ENCODE assay signal across 1 cellular context in the genomic region with DNA sequence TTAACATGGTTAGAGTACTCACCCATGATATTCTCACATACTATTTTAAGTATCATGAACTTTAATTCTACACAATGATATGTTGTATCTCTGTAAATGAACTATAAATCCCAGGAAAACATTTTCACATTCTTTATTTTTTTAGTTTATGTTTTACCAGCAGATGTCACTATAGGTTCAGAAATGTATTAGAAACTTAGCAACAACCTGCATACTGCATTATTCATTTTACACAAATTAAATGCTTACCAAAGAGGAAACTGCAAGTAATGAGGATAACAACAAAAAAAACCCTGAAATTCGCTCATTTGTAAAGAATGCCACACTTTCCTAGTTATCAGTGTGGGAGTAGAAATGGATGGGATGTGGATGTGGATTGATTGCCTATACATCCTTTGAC.
TF ChIP-seq lines count a peak whose summit lies in the region.

No MANE protein-coding gene starts in this region.

TF ChIP-seq in WTC11, 78 proteins besides CTCF, POLR2A, EP300 and RAD21 (continued from another document):
- TF ChIP-seq, protein P1, sequence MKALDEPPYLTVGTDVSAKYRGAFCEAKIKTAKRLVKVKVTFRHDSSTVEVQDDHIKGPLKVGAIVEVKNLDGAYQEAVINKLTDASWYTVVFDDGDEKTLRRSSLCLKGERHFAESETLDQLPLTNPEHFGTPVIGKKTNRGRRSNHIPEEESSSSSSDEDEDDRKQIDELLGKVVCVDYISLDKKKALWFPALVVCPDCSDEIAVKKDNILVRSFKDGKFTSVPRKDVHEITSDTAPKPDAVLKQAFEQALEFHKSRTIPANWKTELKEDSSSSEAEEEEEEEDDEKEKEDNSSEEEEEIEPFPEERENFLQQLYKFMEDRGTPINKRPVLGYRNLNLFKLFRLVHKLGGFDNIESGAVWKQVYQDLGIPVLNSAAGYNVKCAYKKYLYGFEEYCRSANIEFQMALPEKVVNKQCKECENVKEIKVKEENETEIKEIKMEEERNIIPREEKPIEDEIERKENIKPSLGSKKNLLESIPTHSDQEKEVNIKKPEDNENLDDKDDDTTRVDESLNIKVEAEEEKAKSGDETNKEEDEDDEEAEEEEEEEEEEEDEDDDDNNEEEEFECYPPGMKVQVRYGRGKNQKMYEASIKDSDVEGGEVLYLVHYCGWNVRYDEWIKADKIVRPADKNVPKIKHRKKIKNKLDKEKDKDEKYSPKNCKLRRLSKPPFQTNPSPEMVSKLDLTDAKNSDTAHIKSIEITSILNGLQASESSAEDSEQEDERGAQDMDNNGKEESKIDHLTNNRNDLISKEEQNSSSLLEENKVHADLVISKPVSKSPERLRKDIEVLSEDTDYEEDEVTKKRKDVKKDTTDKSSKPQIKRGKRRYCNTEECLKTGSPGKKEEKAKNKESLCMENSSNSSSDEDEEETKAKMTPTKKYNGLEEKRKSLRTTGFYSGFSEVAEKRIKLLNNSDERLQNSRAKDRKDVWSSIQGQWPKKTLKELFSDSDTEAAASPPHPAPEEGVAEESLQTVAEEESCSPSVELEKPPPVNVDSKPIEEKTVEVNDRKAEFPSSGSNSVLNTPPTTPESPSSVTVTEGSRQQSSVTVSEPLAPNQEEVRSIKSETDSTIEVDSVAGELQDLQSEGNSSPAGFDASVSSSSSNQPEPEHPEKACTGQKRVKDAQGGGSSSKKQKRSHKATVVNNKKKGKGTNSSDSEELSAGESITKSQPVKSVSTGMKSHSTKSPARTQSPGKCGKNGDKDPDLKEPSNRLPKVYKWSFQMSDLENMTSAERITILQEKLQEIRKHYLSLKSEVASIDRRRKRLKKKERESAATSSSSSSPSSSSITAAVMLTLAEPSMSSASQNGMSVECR (CRISPR knock-in tag; IDR thresholded peaks at IDR 0.05; ENCODE audit: borderline replicate concordance), result no peak
- no peak for TF ChIP-seq MXD4 (CRISPR knock-in tag; IDR thresholded peaks at IDR 0.05; ENCODE audit: borderline replicate concordance)
- TF ChIP-seq FOXK1 (CRISPR knock-in tag; IDR thresholded peaks at IDR 0.05), result no peak
- TF ChIP-seq SMAD4 (CRISPR knock-in tag; IDR thresholded peaks at IDR 0.05), result no peak
- TF ChIP-seq CREM (CRISPR knock-in tag; IDR thresholded peaks at IDR 0.05), result no peak
